Comparison of ENCODE assay signal across 1 cellular context in genomic region chr17:5419356-5419958, GRCh38.
TF ChIP-seq lines count a peak whose summit lies in the region.

TSS of gene NUP88 (minus strand) at chr17:5419662. CDS start at chr17:5419650, 12 bp downstream.

TF ChIP-seq in HepG2, 621 proteins besides CTCF, POLR2A, EP300 and RAD21 (continued from another document and continues in another):
- no peak for TF ChIP-seq DBP (CRISPR knock-in tag; IDR thresholded peaks at IDR 0.05; ENCODE audit: not compliant biosample characterization)
- no peak for TF ChIP-seq NFKBIZ (CRISPR knock-in tag; IDR thresholded peaks at IDR 0.05)
- TF ChIP-seq ZNF770 (CRISPR knock-in tag; IDR thresholded peaks at IDR 0.05): no peak
- no peak for TF ChIP-seq NFE2L1 (CRISPR knock-in tag; IDR thresholded peaks at IDR 0.05; ENCODE audit: borderline replicate concordance)
- TF ChIP-seq PAWR (CRISPR knock-in tag; IDR thresholded peaks at IDR 0.05; ENCODE audit: borderline replicate concordance): no peak
- no peak for TF ChIP-seq RARG (CRISPR knock-in tag; IDR thresholded peaks at IDR 0.05; ENCODE audit: low read depth)
- no peak for TF ChIP-seq HMG20B (CRISPR knock-in tag; conservative IDR thresholded peaks at IDR 0.05)
- TF ChIP-seq CC2D1A (CRISPR knock-in tag; IDR thresholded peaks at IDR 0.05): no peak
- no peak for TF ChIP-seq ZNF580 (CRISPR knock-in tag; IDR thresholded peaks at IDR 0.05; ENCODE audit: borderline replicate concordance, low read depth)
- no peak for TF ChIP-seq NFIB (CRISPR knock-in tag; IDR thresholded peaks at IDR 0.05; ENCODE audit: borderline replicate concordance)
- TF ChIP-seq ZNF746 (CRISPR knock-in tag; IDR thresholded peaks at IDR 0.05): peak; percentile 57
- no peak for TF ChIP-seq NKX3-1 (CRISPR knock-in tag; IDR thresholded peaks at IDR 0.05)
- TF ChIP-seq NR2F6 (IDR thresholded peaks at IDR 0.05): no peak
- TF ChIP-seq NR2F6 (CRISPR knock-in tag; IDR thresholded peaks at IDR 0.05): peak; percentile 23; the same call in 1 of the 2 replicates
- no peak for TF ChIP-seq ZNF24 (IDR thresholded peaks at IDR 0.05)
- TF ChIP-seq SMAD1 (CRISPR knock-in tag; IDR thresholded peaks at IDR 0.05; ENCODE audit: borderline replicate concordance, low read depth): no peak; the same call in 1 of the 2 replicates
- peak; percentile 76 for TF ChIP-seq CREB1 (IDR thresholded peaks at IDR 0.05)
- peak; percentile 89; the same call in 1 of the 2 replicates for TF ChIP-seq CREB1 (CRISPR knock-in tag; IDR thresholded peaks at IDR 0.05)
- TF ChIP-seq ZNF512B (CRISPR knock-in tag; IDR thresholded peaks at IDR 0.05; ENCODE audit: borderline replicate concordance): no peak
- peak; percentile 26 for TF ChIP-seq IKZF4 (CRISPR knock-in tag; IDR thresholded peaks at IDR 0.05; ENCODE audit: borderline replicate concordance, low read depth, not compliant biosample characterization)
- TF ChIP-seq ZNF414 (CRISPR knock-in tag; IDR thresholded peaks at IDR 0.05): no peak
- no peak for TF ChIP-seq IRF1 (CRISPR knock-in tag; IDR thresholded peaks at IDR 0.05; ENCODE audit: low read depth)
- no peak for TF ChIP-seq ZNF121 (CRISPR knock-in tag; IDR thresholded peaks at IDR 0.05)
- TF ChIP-seq GLMP (CRISPR knock-in tag; IDR thresholded peaks at IDR 0.05; ENCODE audit: borderline replicate concordance): no peak
- TF ChIP-seq ZNF572 (CRISPR knock-in tag; IDR thresholded peaks at IDR 0.05): no peak
- TF ChIP-seq POGZ (CRISPR knock-in tag; IDR thresholded peaks at IDR 0.05): no peak
- TF ChIP-seq ZMYM3 (CRISPR knock-in tag; IDR thresholded peaks at IDR 0.05): no peak
- no peak for TF ChIP-seq RCOR2 (CRISPR knock-in tag; IDR thresholded peaks at IDR 0.05)
- no peak for TF ChIP-seq ZXDC (CRISPR knock-in tag; IDR thresholded peaks at IDR 0.05)
- no peak; the same call in 1 of the 2 replicates for TF ChIP-seq MEF2D (CRISPR knock-in tag; IDR thresholded peaks at IDR 0.05)
- peak; percentile 60; the same call in 1 of the 2 replicates for TF ChIP-seq ZNF350 (CRISPR knock-in tag; IDR thresholded peaks at IDR 0.05; ENCODE audit: borderline replicate concordance, low read depth)
- TF ChIP-seq ZNF569 (CRISPR knock-in tag; IDR thresholded peaks at IDR 0.05; ENCODE audit: borderline replicate concordance): no peak
- no peak for TF ChIP-seq CEBPB (IDR thresholded peaks at IDR 0.05; ENCODE audit: borderline replicate concordance, low read depth, low read length)
- no peak for TF ChIP-seq ARID3A (IDR thresholded peaks at IDR 0.05; ENCODE audit: low read depth, low read length)
- no peak for TF ChIP-seq AGO1 (IDR thresholded peaks at IDR 0.05; ENCODE audit: low read depth, low read length, poor library complexity, severe bottlenecking)
- no peak for TF ChIP-seq MLLT10 (CRISPR knock-in tag; IDR thresholded peaks at IDR 0.05)
- no peak for TF ChIP-seq ZNF10 (CRISPR knock-in tag; IDR thresholded peaks at IDR 0.05; ENCODE audit: borderline replicate concordance, low read depth)
- no peak for TF ChIP-seq NFKB2 (CRISPR knock-in tag; IDR thresholded peaks at IDR 0.05; ENCODE audit: borderline replicate concordance)
- no peak for TF ChIP-seq ZBTB21 (CRISPR knock-in tag; IDR thresholded peaks at IDR 0.05)
- no peak for TF ChIP-seq MNT (IDR thresholded peaks at IDR 0.05)
- 0 out of 2 replicates have a peak, but pooled peaks have one; percentile 23 for TF ChIP-seq MAZ (IDR thresholded peaks at IDR 0.05; ENCODE audit: borderline replicate concordance, low read depth, low read length)
- peak; percentile 87 for TF ChIP-seq MAZ (CRISPR knock-in tag; IDR thresholded peaks at IDR 0.05; ENCODE audit: low read depth)
- no peak for TF ChIP-seq ZNF382 (CRISPR knock-in tag; IDR thresholded peaks at IDR 0.05; ENCODE audit: borderline replicate concordance)
- peak in 1 of 2 experiments; percentile 78; a peak in 2 of 4 replicates for TF ChIP-seq ATF4 (CRISPR knock-in tag; IDR thresholded peaks at IDR 0.05)
- TF ChIP-seq ISX (CRISPR knock-in tag; conservative IDR thresholded peaks at IDR 0.05): no peak
- no peak for TF ChIP-seq ZNF788 (CRISPR knock-in tag; IDR thresholded peaks at IDR 0.05; ENCODE audit: borderline replicate concordance)
- no peak for TF ChIP-seq HINFP (CRISPR knock-in tag; IDR thresholded peaks at IDR 0.05; ENCODE audit: low read depth)
- no peak for TF ChIP-seq ZFAT (CRISPR knock-in tag; conservative IDR thresholded peaks at IDR 0.05)
- no peak for TF ChIP-seq STAG1 (CRISPR knock-in tag; IDR thresholded peaks at IDR 0.05)
- no peak for TF ChIP-seq BRCA1 (CRISPR knock-in tag; IDR thresholded peaks at IDR 0.05)
- TF ChIP-seq ZSCAN9 (CRISPR knock-in tag; IDR thresholded peaks at IDR 0.05; ENCODE audit: borderline replicate concordance): no peak
- TF ChIP-seq PTBP1 (IDR thresholded peaks at IDR 0.05; ENCODE audit: low read depth, low read length, poor library complexity, severe bottlenecking): no peak
